ENCODE assay signal across 8 cellular contexts in genomic region chr1:204495078-204495753, GRCh38. TPM values are rescaled to one million over a fixed set of nuclear protein-coding genes. Genes with fewer than 3 reads are reported as not detected.
DNase-seq lines count a peak whose midpoint lies in the region; ATAC-seq and TF ChIP-seq lines count a peak whose summit lies in the region.

No MANE protein-coding gene starts in this region.

- no peak for TF ChIP-seq CTCF in WTC11 (IDR thresholded peaks at IDR 0.05)

- no peaks in the 10 kb centered on the region for H3K9me3 Mint-ChIP-seq in WTC11
- no peaks in the 10 kb centered on the region for H3K9me3 Mint-ChIP-seq in stimulated activated naive CD8-positive, alpha-beta T cell treated with anti-CD3 and anti-CD28 coated beads, Interleukin-15, Interleukin-2, amounts not matched to agents 100 ng/mL and 50 ng/mL, for 24 hours

- POLR2A ChIA-PET in WTC11 (lab: Charles Lee), result interaction anchor here (0.6 to 3.7 kb wide), 10 partner anchors 12 to 961 kb away, joined by 3 to 27 read pairs (median 4); partner anchors contain the start of genes BLACAT1 and MDM4

- peak overlapping the region; percentile 64 for H3K27ac Mint-ChIP-seq in WTC11
- peak overlapping the region; percentile 94 for H3K27ac Mint-ChIP-seq in stimulated activated naive CD8-positive, alpha-beta T cell treated with anti-CD3 and anti-CD28 coated beads, Interleukin-15, Interleukin-2, amounts not matched to agents 100 ng/mL and 50 ng/mL, for 24 hours

- CTCF ChIA-PET in WTC11 (lab: Charles Lee), result interaction anchor here (1.1 to 19.5 kb wide), 17 partner anchors 7 to 312 kb away, joined by 3 to 906 read pairs (median 8); partner anchors contain the start of gene MDM4

- ATAC-seq in GM18873 (IDR thresholded peaks at IDR 0.05; ENCODE audit: low FRiP score, unreplicated experiment), result peak; percentile 30
- ATAC-seq in HG03135 (IDR thresholded peaks at IDR 0.05; ENCODE audit: unreplicated experiment), result peak; percentile 32
- ATAC-seq in WTC11, result no peak; the same call in 1 of the 2 replicates

- peaks cover 33% of the 10 kb centered on the region for H3K4me1 Mint-ChIP-seq in WTC11
- H3K4me1 Mint-ChIP-seq in stimulated activated naive CD8-positive, alpha-beta T cell treated with anti-CD3 and anti-CD28 coated beads, Interleukin-15, Interleukin-2, amounts not matched to agents 100 ng/mL and 50 ng/mL, for 24 hours (ENCODE audit: low read depth), result peaks cover 63% of the 10 kb centered on the region

- peak overlapping the region; percentile 88 for H3K4me3 ChIP-seq in iPS-11a (ENCODE audit: low read depth, low read length)

- H3K27me3 Mint-ChIP-seq in WTC11 (ENCODE audit: low read depth), result peaks cover 5% of the 10 kb centered on the region
- no peaks in the 10 kb centered on the region for H3K27me3 Mint-ChIP-seq in stimulated activated naive CD8-positive, alpha-beta T cell treated with anti-CD3 and anti-CD28 coated beads, Interleukin-15, Interleukin-2, amounts not matched to agents 100 ng/mL and 50 ng/mL, for 24 hours

- no peaks in the 10 kb centered on the region for H3K36me3 Mint-ChIP-seq in WTC11
- H3K36me3 Mint-ChIP-seq in stimulated activated naive CD8-positive, alpha-beta T cell treated with anti-CD3 and anti-CD28 coated beads, Interleukin-15, Interleukin-2, amounts not matched to agents 100 ng/mL and 50 ng/mL, for 24 hours (ENCODE audit: low read depth), result no peaks in the 10 kb centered on the region

- H3K4me3 Mint-ChIP-seq in WTC11, result peak overlapping the region; percentile 93
- peak overlapping the region; percentile 90 for H3K4me3 Mint-ChIP-seq in stimulated activated naive CD8-positive, alpha-beta T cell treated with anti-CD3 and anti-CD28 coated beads, Interleukin-15, Interleukin-2, amounts not matched to agents 100 ng/mL and 50 ng/mL, for 24 hours

- DNase-seq in A172 (ENCODE audit: low spot score), result peak; percentile 28
- no peak for DNase-seq in WTC11 (ENCODE audit: low spot score)
- DNase-seq in dedifferentiated amniotic fluid mesenchymal stem cell (ENCODE audit: extremely low spot score), result no peak
- no peak for DNase-seq in occipital lobe (lab: John Stamatoyannopoulos, UW)

TF ChIP-seq in WTC11, 78 proteins besides CTCF, POLR2A, EP300 and RAD21:
- no peak for TF ChIP-seq ZBTB43 (CRISPR knock-in tag; IDR thresholded peaks at IDR 0.05)
- no peak for TF ChIP-seq FOXK1 (CRISPR knock-in tag; IDR thresholded peaks at IDR 0.05)
- no peak for TF ChIP-seq NFATC4 (CRISPR knock-in tag; IDR thresholded peaks at IDR 0.05)
TF ChIP-seq in WTC11: peak in this region for 0.

RNA-seq across cellular contexts. Expression of gene PIK3C2B, which starts 0.6 kb away (rescaled TPM):
- total RNA-seq in A172 (2014; rRNA removed; shearing (Covaris generic)), result 2.0 and 2.5 TPM in 2 replicates
- total RNA-seq in WTC11 (2021), result 20.8 to 27.7 TPM (median 22.6 TPM) in 3 replicates
- total RNA-seq in occipital lobe, result 31.0 TPM

RNA-seq across cellular contexts. Expression of gene MDM4, which starts 21.0 kb away (rescaled TPM):
- total RNA-seq in A172 (2014; rRNA removed; shearing (Covaris generic)), result 16.9 and 50.8 TPM in 2 replicates
- total RNA-seq in WTC11 (2021) (73.5 to 76.2 TPM (median 74.1 TPM) in 3 replicates), occipital lobe (60.4 TPM)
